In genomic region chr4:157050561-157050960, GRCh38 we compare ENCODE assay signal across 23 cellular contexts. TPM values are rescaled to one million over a fixed set of nuclear protein-coding genes. Genes with fewer than 3 reads are reported as not detected.
DNase-seq lines count a peak whose midpoint lies in the region; ATAC-seq and TF ChIP-seq lines count a peak whose summit lies in the region.
"Had no signal": no experiment of that assay in that cellular context is flagged by ENCODE, and none has a peak within 500 bp of the region (broad histone marks: within the 10 kb centered on the region; RNA-seq: fewer than 3 reads in every experiment).

No MANE protein-coding gene starts in this region.

- H3K14ac ChIP-seq in mesenchymal stem cell (ENCODE audit: low read length in 2 of 2): no peak overlapping the region

- WGBS in mesenchymal stem cell: 94% methylated on average over 4 of the region's 4 CpGs

- H3K79me2 ChIP-seq in PC-9 (ENCODE audit: low read depth): no peaks in the 10 kb centered on the region

- H3K4me1 ChIP-seq in mesenchymal stem cell (ENCODE audit: control insufficient read depth, insufficient read depth, low read depth, low read length) (peaks cover 3% of the 10 kb centered on the region), PC-9 (replicated peaks; ENCODE audit: insufficient read depth) (no peaks in the 10 kb centered on the region), tibial artery (peaks cover 0 to 10% (median 0%) of the 10 kb centered on the region in 4 donors)
- H3K4me1 ChIP-seq: BE2C, BLaER1 had no signal

- CTCF ChIA-PET in PC-9 (lab: Charles Lee): no interaction called here

- H2AK5ac ChIP-seq in mesenchymal stem cell (ENCODE audit: low read length, severe bottlenecking): no peak overlapping the region

- H3K4me3 ChIP-seq in mesenchymal stem cell (ENCODE audit: insufficient read depth in 1 of 2, low read depth in 1 of 2, low read length in 2 of 2) (no peak overlapping the region), PC-9 (no peak overlapping the region), tibial artery (no peak overlapping the region)
- H3K4me3 ChIP-seq: BLaER1, GM12878 had no signal

- H3K9me2 ChIP-seq in PC-9 (ENCODE audit: insufficient read depth): no peaks in the 10 kb centered on the region

- no peak overlapping the region for H2BK15ac ChIP-seq in mesenchymal stem cell (ENCODE audit: low read depth, poor library complexity, severe bottlenecking)

- no peaks in the 10 kb centered on the region for H3K9me3 ChIP-seq in mesenchymal stem cell (ENCODE audit: control insufficient read depth, low read length)
- no peaks in the 10 kb centered on the region for H3K9me3 ChIP-seq in PC-9 (ENCODE audit: insufficient read depth, low read depth)
- H3K9me3 ChIP-seq in tibial artery: no peaks in the 10 kb centered on the region
- H3K9me3 ChIP-seq: BE2C, BLaER1 had no signal

- H3K4me2 ChIP-seq in mesenchymal stem cell (ENCODE audit: low read length, poor library complexity, severe bottlenecking): no peak overlapping the region
- no peak overlapping the region for H3K4me2 ChIP-seq in PC-9
- H3K4me2 ChIP-seq: BLaER1 had no signal

- H3K27ac ChIP-seq in mesenchymal stem cell (ENCODE audit: low read length, poor library complexity, severe bottlenecking) (no peak overlapping the region), PC-9 (no peak overlapping the region), tibial artery (no peak overlapping the region)
- H3K27ac ChIP-seq: BLaER1 had no signal

- no peaks in the 10 kb centered on the region for H4K20me1 ChIP-seq in PC-9 (ENCODE audit: insufficient read depth)
- H4K20me1 ChIP-seq: BLaER1 had no signal

- H3K27me3 ChIP-seq in mesenchymal stem cell (ENCODE audit: control insufficient read depth in 1 of 2, insufficient read depth in 1 of 2, low read length in 2 of 2) (no peaks in the 10 kb centered on the region), PC-9 (ENCODE audit: insufficient read depth, low read depth) (no peaks in the 10 kb centered on the region), tibial artery (no peaks in the 10 kb centered on the region)
- H3K27me3 ChIP-seq: BE2C, BLaER1 had no signal

- no peak for TF ChIP-seq CTCF in PC-9 (conservative IDR thresholded peaks at IDR 0.05)
- TF ChIP-seq CTCF in tibial artery (IDR thresholded peaks at IDR 0.05): no peak

- no TSS peak for BruUV-seq in PC-9 (replicated peaks; lab: Mats Ljungman, UMichigan)

- intact Hi-C loops in PC-9 (cut with micrococcal nuclease; ENCODE audit: unreplicated experiment) (no loop called here), tibial artery (cut with DNase I; ENCODE audit: low total_unique reads) (no loop called here)

- POLR2A ChIA-PET in PC-9 (lab: Charles Lee; ENCODE audit: unreplicated experiment): interaction anchor here (0.6 kb wide), 1 partner anchor 34 kb away, joined by 4 read pairs; no protein-coding TSS in a partner anchor

- no peak overlapping the region for H4K91ac ChIP-seq in mesenchymal stem cell (ENCODE audit: low read length)

- no peaks in the 10 kb centered on the region for H3K36me3 ChIP-seq in mesenchymal stem cell (ENCODE audit: control insufficient read depth in 1 of 2, insufficient read depth in 2 of 2, low read depth in 1 of 2, low read length in 2 of 2)
- no peaks in the 10 kb centered on the region for H3K36me3 ChIP-seq in PC-9 (ENCODE audit: low read depth)
- H3K36me3 ChIP-seq in tibial artery: no peaks in the 10 kb centered on the region
- H3K36me3 ChIP-seq: BE2C, BLaER1 had no signal

- H3K4ac ChIP-seq in mesenchymal stem cell (ENCODE audit: low read depth in 1 of 2, low read length in 2 of 2): no peak overlapping the region

- no peak overlapping the region for H2BK12ac ChIP-seq in mesenchymal stem cell (ENCODE audit: low read length in 2 of 2)

- ATAC-seq in HG02884 (IDR thresholded peaks at IDR 0.05; ENCODE audit: unreplicated experiment): no peak
- ATAC-seq: GM12878 had no signal

- H3K18ac ChIP-seq in mesenchymal stem cell (ENCODE audit: low read depth in 1 of 2, low read length in 2 of 2): no peak overlapping the region

- H2AFZ ChIP-seq in mesenchymal stem cell (ENCODE audit: low read depth, low read length): peak overlapping the region; percentile 4
- H2AFZ ChIP-seq in PC-9: no peak overlapping the region

- no peak overlapping the region for H2BK5ac ChIP-seq in mesenchymal stem cell (ENCODE audit: low read depth, low read length, poor library complexity, severe bottlenecking)

- no peak overlapping the region for H2BK120ac ChIP-seq in mesenchymal stem cell (ENCODE audit: low read depth, low read length)

- H3K9ac ChIP-seq in mesenchymal stem cell (ENCODE audit: low read length): no peak overlapping the region
- H3K9ac ChIP-seq: BLaER1 had no signal

- H4K8ac ChIP-seq in mesenchymal stem cell (ENCODE audit: low read length): no peak overlapping the region

- no peak overlapping the region for H3K23ac ChIP-seq in mesenchymal stem cell (ENCODE audit: low read length in 2 of 2)

- DNase-seq in NCI-H82 treated with DMSO at 0.1 percent for 48 hours (lab: John Stamatoyannopoulos, UW; ENCODE audit: unreplicated experiment): peak; percentile 8
- DNase-seq in mesenchymal stem cell: no peak
- DNase-seq in PC-9: no peak
- DNase-seq in tibial artery: no peak
- DNase-seq: 8988T; ACHN; BE2C; C1 segment of cervical spinal cord; CD4-positive, alpha-beta memory T cell; CD4-positive, CD25-positive, alpha-beta regulatory T cell; CD8-positive, alpha-beta memory T cell; COR-L47; DMS 273 treated with DMSO at 0.1 percent for 48 hours; DMS153; DMS53; DMS79; DND-41; EL; GDM1 had no signal

- H3F3A ChIP-seq in PC-9 (ENCODE audit: insufficient read depth, low read depth): no peaks in the 10 kb centered on the region

- no peaks in the 10 kb centered on the region for H3K79me1 ChIP-seq in mesenchymal stem cell (replicated peaks; ENCODE audit: low read length, poor library complexity, severe bottlenecking)

RNA-seq across cellular contexts. Expression of gene GLRB, which starts 25.4 kb away (rescaled TPM):
- 4.4 TPM for polyA plus RNA-seq in mesenchymal stem cell (2013, experiment 1 of 2)
- 5.6 TPM for polyA plus RNA-seq in mesenchymal stem cell (2013, experiment 2 of 2)
- total RNA-seq in PC-9 (2021): 7.0 and 7.3 TPM in 2 replicates
- total RNA-seq: CD4-positive, alpha-beta memory T cell; CD4-positive, CD25-positive, alpha-beta regulatory T cell; CD8-positive, alpha-beta memory T cell; GM12878 had no signal
- polyA plus RNA-seq: CD14-positive monocyte; CD4-positive, alpha-beta memory T cell; CD4-positive, CD25-positive, alpha-beta regulatory T cell; CD8-positive, alpha-beta memory T cell had no signal
